Comparison of ENCODE assay signal across 8 cellular contexts in genomic region chr9:77433675-77434445, GRCh38.
A peak's percentile ranks its signal among the peaks of the same experiment; 100 is the strongest.
DNase-seq lines count a peak whose midpoint lies in the region; ATAC-seq, FAIRE-seq and TF ChIP-seq lines count a peak whose summit lies in the region.

No MANE protein-coding gene starts in this region.

- no peak overlapping the region for H2BK120ac ChIP-seq in H1 (replicated peaks; ENCODE audit: low read depth, low read length)
- H2BK120ac ChIP-seq in mesendoderm (ENCODE audit: low read depth, low read length), result no peak overlapping the region

- H3K27me3 ChIP-seq in ACC112 (ENCODE audit: insufficient read depth, low read length), result no peaks in the 10 kb centered on the region
- no peaks in the 10 kb centered on the region for H3K27me3 ChIP-seq in H1 (replicated peaks in 1 of 4; ENCODE audit: control insufficient read depth in 3 of 4, extremely low read depth in 1 of 4, insufficient read depth in 3 of 4, low read length in 3 of 4)
- H3K27me3 ChIP-seq in mesendoderm (ENCODE audit: insufficient read depth, low read length, poor library complexity), result no peaks in the 10 kb centered on the region

- no peak overlapping the region for H3K14ac ChIP-seq in H1 (ENCODE audit: insufficient read length)

- H2BK15ac ChIP-seq in H1 (ENCODE audit: low read length) (no peak overlapping the region), mesendoderm (replicated peaks; ENCODE audit: low read depth) (no peak overlapping the region)

- POLR2A ChIA-PET in H1 (lab: Charles Lee; ENCODE audit: partially characterized antibody), result interaction anchor here (1.1 kb wide), 2 partner anchors 9 to 24 kb away, joined by 3 read pairs; no protein-coding TSS in a partner anchor

- no peak overlapping the region for H2BK20ac ChIP-seq in H1 (ENCODE audit: low read length)

- H3K9me3 Mint-ChIP-seq in stimulated activated memory B cell treated with anti-CD40 and anti-IgM and Interleukin-4, amounts not matched to agents 10 μg/mL and 1 μg/mL and 100 μg/mL, for 72 hours, result no peaks in the 10 kb centered on the region

- peak; percentile 98 for TF ChIP-seq RAD21 in H1 (IDR thresholded peaks at IDR 0.05 in 1 of 2, conservative IDR thresholded peaks at IDR 0.05 in 1 of 2; ENCODE audit: low read depth in 2 of 2, low read length in 2 of 2)

- TF ChIP-seq POLR2A in H1 (IDR thresholded peaks at IDR 0.05; ENCODE audit: control extremely low read depth in 1 of 2, low read depth in 2 of 2, low read length in 2 of 2), result no peak

- no peaks in the 10 kb centered on the region for H3K23me2 ChIP-seq in H1 (ENCODE audit: low read depth, low read length)

- H3K9ac ChIP-seq in H1 (replicated peaks in 1 of 4; ENCODE audit: extremely low read depth in 1 of 4, low read depth in 3 of 4, low read length in 3 of 4) (no peak overlapping the region), mesendoderm (ENCODE audit: low read length) (no peak overlapping the region)

- CTCF ChIA-PET in H1 (lab: Charles Lee; ENCODE audit: partially characterized antibody), result interaction anchor here (0.5 to 20.5 kb wide), 47 partner anchors 9 to 805 kb away, joined by 3 to 384 read pairs (median 4); partner anchors contain the start of gene GNA14

- no peaks in the 10 kb centered on the region for H3K79me1 ChIP-seq in H1 (ENCODE audit: low read depth, low read length)
- H3K79me1 ChIP-seq in mesendoderm (ENCODE audit: low read length), result no peaks in the 10 kb centered on the region

- H3K18ac ChIP-seq in H1 (ENCODE audit: extremely low read depth, low read length), result no peak overlapping the region
- no peak overlapping the region for H3K18ac ChIP-seq in mesendoderm (ENCODE audit: low read length)

- no peak for TF ChIP-seq EP300 in H1 (IDR thresholded peaks at IDR 0.05; ENCODE audit: borderline replicate concordance in 1 of 2, low read depth in 2 of 2, low read length in 2 of 2)

- H4K8ac ChIP-seq in H1 (ENCODE audit: extremely low read depth, insufficient read depth, low read length) (no peak overlapping the region), mesendoderm (ENCODE audit: low read depth, low read length) (no peak overlapping the region)

- peaks cover 9% of the 10 kb centered on the region for H3K27me3 Mint-ChIP-seq in stimulated activated memory B cell treated with anti-CD40 and anti-IgM and Interleukin-4, amounts not matched to agents 10 μg/mL and 1 μg/mL and 100 μg/mL, for 72 hours

- no peak overlapping the region for H2AK5ac ChIP-seq in H1 (ENCODE audit: low read depth, low read length)
- no peak overlapping the region for H2AK5ac ChIP-seq in mesendoderm (ENCODE audit: low read length)

- H3K9me3 ChIP-seq in H1 (ENCODE audit: insufficient read depth in 2 of 2, low read depth in 1 of 2, low read length in 1 of 2), result no peaks in the 10 kb centered on the region

- no peak overlapping the region for H3K27ac Mint-ChIP-seq in stimulated activated memory B cell treated with anti-CD40 and anti-IgM and Interleukin-4, amounts not matched to agents 10 μg/mL and 1 μg/mL and 100 μg/mL, for 72 hours

- peaks cover 7% of the 10 kb centered on the region for H3K4me1 Mint-ChIP-seq in stimulated activated memory B cell treated with anti-CD40 and anti-IgM and Interleukin-4, amounts not matched to agents 10 μg/mL and 1 μg/mL and 100 μg/mL, for 72 hours

- H3K4ac ChIP-seq in H1 (replicated peaks; ENCODE audit: insufficient read length, low read depth, low read length), result no peak overlapping the region
- no peak overlapping the region for H3K4ac ChIP-seq in mesendoderm (ENCODE audit: low read depth, low read length)

- H3K56ac ChIP-seq in H1 (replicated peaks; ENCODE audit: insufficient read length, low read depth, low read length) (no peak overlapping the region), mesendoderm (ENCODE audit: low read length) (no peak overlapping the region)

- H3K4me1 ChIP-seq in ACC112 (ENCODE audit: control insufficient read depth, insufficient read depth, low read length, unreplicated experiment) (no peaks in the 10 kb centered on the region), H1 (replicated peaks in 1 of 4; ENCODE audit: control insufficient read depth in 3 of 4, insufficient read depth in 4 of 4, low read length in 3 of 4) (no peaks in the 10 kb centered on the region), mesendoderm (ENCODE audit: control insufficient read depth, low read depth, low read length) (no peaks in the 10 kb centered on the region)

- no peaks in the 10 kb centered on the region for H4K20me1 ChIP-seq in H1 (replicated peaks in 1 of 2; ENCODE audit: control insufficient read depth in 1 of 2, insufficient read depth in 2 of 2, low read length in 2 of 2)

- no peak overlapping the region for H4K5ac ChIP-seq in H1 (ENCODE audit: insufficient read length, low read depth, low read length)
- H4K5ac ChIP-seq in mesendoderm (ENCODE audit: low read length), result no peak overlapping the region

- H4K91ac ChIP-seq in H1 (replicated peaks; ENCODE audit: insufficient read length, low read length), result no peak overlapping the region

- peak; percentile 84 for ATAC-seq in HG02759 (IDR thresholded peaks at IDR 0.05; ENCODE audit: unreplicated experiment)
- ATAC-seq in stimulated activated memory B cell treated with anti-CD40 and anti-IgM and Interleukin-4, amounts not matched to agents 10 μg/mL and 1 μg/mL and 100 μg/mL, for 72 hours, result peak; percentile 60

- peak overlapping the region; percentile 40 for H2AFZ ChIP-seq in ACC112 (ENCODE audit: low read length, unreplicated experiment)
- no peak overlapping the region for H2AFZ ChIP-seq in H1 (ENCODE audit: low read length)

- H2BK5ac ChIP-seq in H1 (ENCODE audit: low read depth, low read length) (0 out of 2 replicates have a peak overlapping the region, but pooled peaks have one; percentile 30), mesendoderm (ENCODE audit: low read length) (no peak overlapping the region)

- peak; percentile 20 for DNase-seq in NCI-H2107 treated with DMSO at 0.1 percent for 48 hours (lab: John Stamatoyannopoulos, UW; ENCODE audit: unreplicated experiment)
- peak; percentile 67 for DNase-seq in activated CD4-positive, alpha-beta T cell treated with anti-CD3 and anti-CD28 coated beads for 48 hours
- DNase-seq in H1 (ENCODE audit: low read depth in 1 of 2, low spot score in 2 of 2), result no peak
- peak; percentile 78 for DNase-seq in mesendoderm

- H3K36me3 Mint-ChIP-seq in stimulated activated memory B cell treated with anti-CD40 and anti-IgM and Interleukin-4, amounts not matched to agents 10 μg/mL and 1 μg/mL and 100 μg/mL, for 72 hours, result no peaks in the 10 kb centered on the region

- no peak overlapping the region for H3K4me2 ChIP-seq in H1 (ENCODE audit: insufficient read depth in 1 of 2, low read depth in 2 of 2, low read length in 2 of 2)
- H3K4me2 ChIP-seq in mesendoderm (ENCODE audit: low read length), result no peak overlapping the region

- no peaks in the 10 kb centered on the region for H3K79me2 ChIP-seq in ACC112 (ENCODE audit: control insufficient read depth, insufficient read depth, low read length, unreplicated experiment)
- H3K79me2 ChIP-seq in H1 (ENCODE audit: control insufficient read depth in 1 of 2, insufficient read depth in 2 of 2, low read length in 2 of 2), result no peaks in the 10 kb centered on the region
- no peaks in the 10 kb centered on the region for H3K79me2 ChIP-seq in mesendoderm (ENCODE audit: control insufficient read depth, insufficient read depth, low read length)

- no peak overlapping the region for H3K27ac ChIP-seq in ACC112 (ENCODE audit: low read depth, low read length)
- H3K27ac ChIP-seq in H1 (ENCODE audit: low read depth, low read length), result no peak overlapping the region
- no peak overlapping the region for H3K27ac ChIP-seq in mesendoderm (ENCODE audit: low read depth, low read length)

- no peak overlapping the region for H3K23ac ChIP-seq in H1 (ENCODE audit: insufficient read length)
- H3K23ac ChIP-seq in mesendoderm (ENCODE audit: low read length), result no peak overlapping the region

- peak; percentile 84 for FAIRE-seq in H1 (lab: Jason Lieb, UNC)

- peak; percentile 93 for TF ChIP-seq CTCF in GM12874 (IDR thresholded peaks at IDR 0.05; ENCODE audit: insufficient read depth, low read depth, low read length)
- peak; percentile 92 to 99 (median 99) for TF ChIP-seq CTCF in H1 (IDR thresholded peaks at IDR 0.05; ENCODE audit: control extremely low read depth in 1 of 3, insufficient read depth in 1 of 3, low read depth in 1 of 3, low read length in 3 of 3)

- no peak overlapping the region for H2BK12ac ChIP-seq in H1 (ENCODE audit: low read depth, low read length)

- H3K4me3 ChIP-seq in ACC112 (ENCODE audit: low read depth, low read length), result no peak overlapping the region
- H3K4me3 ChIP-seq in H1 (ENCODE audit: extremely low read depth in 1 of 4, insufficient read depth in 2 of 4, low read depth in 3 of 4, low read length in 4 of 4), result no peak overlapping the region
- H3K4me3 ChIP-seq in mesendoderm (ENCODE audit: low read length), result no peak overlapping the region

- H3K4me3 Mint-ChIP-seq in stimulated activated memory B cell treated with anti-CD40 and anti-IgM and Interleukin-4, amounts not matched to agents 10 μg/mL and 1 μg/mL and 100 μg/mL, for 72 hours, result no peak overlapping the region

- H3K36me3 ChIP-seq in ACC112 (ENCODE audit: insufficient read depth, low read length), result no peaks in the 10 kb centered on the region
- no peaks in the 10 kb centered on the region for H3K36me3 ChIP-seq in H1 (ENCODE audit: control insufficient read depth in 2 of 4, insufficient read depth in 4 of 4, low read length in 3 of 4)
- H3K36me3 ChIP-seq in mesendoderm (ENCODE audit: control insufficient read depth, insufficient read depth, low read length), result no peaks in the 10 kb centered on the region

- 72% methylated on average over 21 of the region's 21 CpGs; no CpG with 5 or more reads in 1 of the 2 experiments for WGBS in H1 (ENCODE audit: extremely low coverage in 1 of 2, insufficient coverage in 1 of 2, insufficient read length in 1 of 2, insufficient replicate concordance in 2 of 2, low coverage in 1 of 2, low lambda C conversion rate in 2 of 2, missing lambda C conversion rate in 1 of 2), 2 experiments
- WGBS in mesendoderm (ENCODE audit: extremely low coverage, insufficient coverage, low lambda C conversion rate), result no CpG with 5 or more reads among the region's 21 CpGs

TF ChIP-seq in H1, 55 proteins besides CTCF, POLR2A, EP300 and RAD21 (continues in another document):
- TF ChIP-seq FOSL1 (IDR thresholded peaks at IDR 0.05; ENCODE audit: insufficient read depth, low read depth, low read length) (no peak), EGR1 (IDR thresholded peaks at IDR 0.05; ENCODE audit: borderline replicate concordance, low read depth, low read length) (no peak), BCL11A (IDR thresholded peaks at IDR 0.05; ENCODE audit: low read depth in 2 of 2, low read length in 2 of 2) (no peak), TAF1 (IDR thresholded peaks at IDR 0.05; ENCODE audit: low read depth, low read length) (no peak), POU5F1 (IDR thresholded peaks at IDR 0.05; ENCODE audit: low read depth, low read length) (no peak), CEBPB (IDR thresholded peaks at IDR 0.05; ENCODE audit: low read depth, low read length) (no peak), GABPA (IDR thresholded peaks at IDR 0.05; ENCODE audit: borderline replicate concordance, insufficient read depth, low read length) (no peak), SP2 (IDR thresholded peaks at IDR 0.05; ENCODE audit: low read length) (no peak), TAF7 (optimal IDR thresholded peaks at IDR 0.05; ENCODE audit: borderline replicate concordance, low read depth, low read length) (no peak)

Comparison
In these comparisons a context has a peak if more than half of its experiments do, and no peak if none do; other contexts are left out.
1. DNase-seq: peak in NCI-H2107 treated with DMSO at 0.1 percent for 48 hours (single experiment), activated CD4-positive, alpha-beta T cell treated with anti-CD3 and anti-CD28 coated beads for 48 hours (single experiment) and mesendoderm (single experiment); none in H1 (0 of 2).